ENCODE assay signal across 1 cellular context in the genomic region with DNA sequence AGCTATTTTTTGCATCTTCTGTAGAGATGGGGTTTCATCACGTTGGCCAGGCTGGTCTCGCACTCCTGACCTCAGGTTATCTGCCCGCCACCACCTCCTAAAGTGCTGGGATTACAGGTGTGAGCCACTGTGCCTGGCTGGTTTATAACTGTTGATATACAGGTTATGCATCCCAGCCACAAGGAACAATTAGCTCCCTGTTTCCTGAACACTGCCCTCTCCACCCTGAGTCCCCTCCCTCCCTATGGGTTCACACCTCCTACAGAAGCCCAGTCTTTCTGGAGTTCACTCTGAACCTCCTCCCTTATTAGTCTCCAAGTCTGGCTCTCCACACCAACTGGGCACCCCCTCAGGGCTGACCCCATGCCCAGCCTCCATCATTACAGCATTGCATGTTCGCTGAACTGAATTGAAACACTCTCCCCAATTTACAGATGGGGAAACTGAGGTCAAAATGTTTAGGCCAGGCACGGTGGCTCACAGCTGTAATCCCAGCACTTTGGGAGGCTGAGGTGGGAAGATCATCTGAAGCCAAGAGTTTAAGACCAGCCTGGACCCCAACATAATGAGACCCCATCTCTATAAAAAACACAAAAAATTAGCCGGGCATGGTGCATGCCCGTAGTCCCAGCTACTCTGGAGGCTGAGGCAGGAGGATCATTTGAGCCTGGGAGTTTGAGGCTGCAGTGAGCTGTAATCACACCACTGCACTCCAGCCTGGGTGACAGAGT.
TF ChIP-seq lines count a peak whose summit lies in the region.

No MANE protein-coding gene starts in this region.

TF ChIP-seq in IMR-90, 13 proteins besides CTCF, POLR2A, EP300 and RAD21:
- TF ChIP-seq, protein P1, sequence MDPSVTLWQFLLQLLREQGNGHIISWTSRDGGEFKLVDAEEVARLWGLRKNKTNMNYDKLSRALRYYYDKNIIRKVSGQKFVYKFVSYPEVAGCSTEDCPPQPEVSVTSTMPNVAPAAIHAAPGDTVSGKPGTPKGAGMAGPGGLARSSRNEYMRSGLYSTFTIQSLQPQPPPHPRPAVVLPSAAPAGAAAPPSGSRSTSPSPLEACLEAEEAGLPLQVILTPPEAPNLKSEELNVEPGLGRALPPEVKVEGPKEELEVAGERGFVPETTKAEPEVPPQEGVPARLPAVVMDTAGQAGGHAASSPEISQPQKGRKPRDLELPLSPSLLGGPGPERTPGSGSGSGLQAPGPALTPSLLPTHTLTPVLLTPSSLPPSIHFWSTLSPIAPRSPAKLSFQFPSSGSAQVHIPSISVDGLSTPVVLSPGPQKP (IDR thresholded peaks at IDR 0.05; ENCODE audit: borderline replicate concordance, low read depth, low read length) = no peak
